In genomic region chr18:22108674-22109073, GRCh38 we compare ENCODE assay signal across 15 cellular contexts.
DNase-seq lines count a peak whose midpoint lies in the region; ATAC-seq, FAIRE-seq and TF ChIP-seq lines count a peak whose summit lies in the region.
"Had no signal": no experiment of that assay in that cellular context is flagged by ENCODE, and none has a peak within 500 bp of the region (broad histone marks: within the 10 kb centered on the region; RNA-seq: fewer than 3 reads in every experiment).

No MANE protein-coding gene starts in this region.

- H3K4me2 ChIP-seq in Loucy (ENCODE audit: low read depth, low read length, poor library complexity, severe bottlenecking): no peak overlapping the region

- no peaks in the 10 kb centered on the region for H3K9me3 ChIP-seq in Loucy (ENCODE audit: insufficient read depth, low read depth, low read length)

- no peaks in the 10 kb centered on the region for H3K27me3 ChIP-seq in Loucy (ENCODE audit: insufficient read depth, low read length, poor library complexity, severe bottlenecking)
- H3K27me3 ChIP-seq in bronchial epithelial cell (ENCODE audit: control insufficient read depth, insufficient read depth, low read length): no peaks in the 10 kb centered on the region

- peaks cover 6% of the 10 kb centered on the region for H3F3A ChIP-seq in Loucy (ENCODE audit: low read depth)

- TF ChIP-seq CTCF in Loucy (conservative IDR thresholded peaks at IDR 0.05; ENCODE audit: low read length) (peak; percentile 41), bronchial epithelial cell (IDR thresholded peaks at IDR 0.05; ENCODE audit: insufficient read depth, low read length, severe bottlenecking) (no peak)

- H4K20me1 ChIP-seq in Loucy (ENCODE audit: insufficient read depth, low read length, poor library complexity, severe bottlenecking): no peaks in the 10 kb centered on the region

- DNase-seq in DMS 273 treated with DMSO at 0.1 percent for 48 hours (lab: John Stamatoyannopoulos, UW): peak; percentile 31
- DNase-seq in bronchial epithelial cell (ENCODE audit: low read depth): peak; percentile 18
- no peak for DNase-seq in left lobe of liver (ENCODE audit: low spot score)
- DNase-seq in GOT3 (lab: John Stamatoyannopoulos, UW): no peak
- no peak for DNase-seq in SIG-M5 (lab: John Stamatoyannopoulos, UW)
- no peak for DNase-seq in activated T-cell treated with anti-CD3 and anti-CD28 coated beads, Interleukin-2, amount 50 U/mL, for 1 hour
- DNase-seq in globus pallidus (ENCODE audit: low spot score): no peak
- DNase-seq: activated naive CD4-positive, alpha-beta T cell treated with Interleukin-2 at 50 U/mL for 16 hours; DMS79; HCEC 1CT; immature natural killer cell; NCI-H510A treated with DMSO at 0.1 percent for 48 hours; SHP77 treated with DMSO at 0.1 percent for 48 hours; stimulated activated naive CD4-positive, alpha-beta T cell had no signal

- no peak for FAIRE-seq in bronchial epithelial cell (lab: Jason Lieb, UNC)

- H2AFZ ChIP-seq in Loucy (ENCODE audit: low read length): no peak overlapping the region

- no peak overlapping the region for H3K9ac ChIP-seq in Loucy (ENCODE audit: low read depth, low read length, poor library complexity, severe bottlenecking)

- no peak overlapping the region for H3K4me3 ChIP-seq in Loucy (ENCODE audit: low read length, poor library complexity, severe bottlenecking)
- no peak overlapping the region for H3K4me3 ChIP-seq in bronchial epithelial cell (ENCODE audit: low read depth, low read length)

- no peaks in the 10 kb centered on the region for H3K9me2 ChIP-seq in Loucy (replicated peaks; ENCODE audit: low read depth, low read length)

- peak; percentile 58 for ATAC-seq in left lobe of liver

- peaks cover 24% of the 10 kb centered on the region for H3K4me1 ChIP-seq in Loucy (ENCODE audit: insufficient read depth, low read length, poor library complexity, severe bottlenecking)

- H3K79me2 ChIP-seq in Loucy (ENCODE audit: insufficient read depth, low read length): no peaks in the 10 kb centered on the region

- H3K36me3 ChIP-seq in Loucy (ENCODE audit: insufficient read depth, low read length): no peaks in the 10 kb centered on the region
- no peaks in the 10 kb centered on the region for H3K36me3 ChIP-seq in bronchial epithelial cell (ENCODE audit: control insufficient read depth, insufficient read depth, low read length)

Comparison
In these comparisons a context has a peak if more than half of its experiments do, and no peak if none do; other contexts are left out.
1. DNase-seq: peak in DMS 273 treated with DMSO at 0.1 percent for 48 hours (single experiment) and bronchial epithelial cell (single experiment); none in left lobe of liver (single experiment), GOT3 (single experiment), SIG-M5 (single experiment), activated T-cell treated with anti-CD3 and anti-CD28 coated beads, Interleukin-2, amount 50 U/mL, for 1 hour (single experiment) and globus pallidus (single experiment).